1 cellular context compared by ENCODE assay signal in the genomic region with DNA sequence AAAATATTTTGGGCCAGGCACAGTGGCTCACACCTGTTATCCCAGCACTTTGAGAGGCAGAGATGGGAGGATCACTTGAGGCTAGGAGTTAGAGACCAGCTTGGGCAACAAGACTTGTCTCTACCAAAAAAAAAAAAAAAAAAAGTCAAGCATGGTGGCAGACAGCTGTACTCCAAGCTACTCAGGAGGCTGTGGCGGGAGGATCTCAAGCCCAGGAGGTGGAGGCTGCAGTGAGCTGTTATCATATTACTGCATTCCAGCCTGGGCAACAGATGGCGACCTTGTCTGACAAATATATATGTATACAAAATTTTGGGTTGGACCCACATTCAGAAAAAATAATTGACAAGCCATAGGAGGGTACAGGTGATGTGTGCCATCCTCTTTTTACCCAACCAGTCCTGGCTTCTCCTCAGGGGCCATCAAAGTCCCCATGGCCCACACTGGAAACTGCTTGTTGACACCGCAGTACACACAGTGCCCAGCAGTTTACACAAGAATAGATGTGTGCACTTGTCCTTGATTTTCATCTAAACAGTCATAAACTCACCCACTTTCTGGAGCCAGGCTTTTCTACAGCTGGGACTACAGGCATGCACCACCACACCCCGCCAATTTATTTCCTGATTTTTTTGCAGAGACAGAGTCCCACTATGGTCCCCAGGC.
TF ChIP-seq lines count a peak whose summit lies in the region.

No MANE protein-coding gene starts in this region.

TF ChIP-seq in HepG2, 621 proteins besides CTCF, POLR2A, EP300 and RAD21 (continued from another document):
- TF ChIP-seq, protein P1, sequence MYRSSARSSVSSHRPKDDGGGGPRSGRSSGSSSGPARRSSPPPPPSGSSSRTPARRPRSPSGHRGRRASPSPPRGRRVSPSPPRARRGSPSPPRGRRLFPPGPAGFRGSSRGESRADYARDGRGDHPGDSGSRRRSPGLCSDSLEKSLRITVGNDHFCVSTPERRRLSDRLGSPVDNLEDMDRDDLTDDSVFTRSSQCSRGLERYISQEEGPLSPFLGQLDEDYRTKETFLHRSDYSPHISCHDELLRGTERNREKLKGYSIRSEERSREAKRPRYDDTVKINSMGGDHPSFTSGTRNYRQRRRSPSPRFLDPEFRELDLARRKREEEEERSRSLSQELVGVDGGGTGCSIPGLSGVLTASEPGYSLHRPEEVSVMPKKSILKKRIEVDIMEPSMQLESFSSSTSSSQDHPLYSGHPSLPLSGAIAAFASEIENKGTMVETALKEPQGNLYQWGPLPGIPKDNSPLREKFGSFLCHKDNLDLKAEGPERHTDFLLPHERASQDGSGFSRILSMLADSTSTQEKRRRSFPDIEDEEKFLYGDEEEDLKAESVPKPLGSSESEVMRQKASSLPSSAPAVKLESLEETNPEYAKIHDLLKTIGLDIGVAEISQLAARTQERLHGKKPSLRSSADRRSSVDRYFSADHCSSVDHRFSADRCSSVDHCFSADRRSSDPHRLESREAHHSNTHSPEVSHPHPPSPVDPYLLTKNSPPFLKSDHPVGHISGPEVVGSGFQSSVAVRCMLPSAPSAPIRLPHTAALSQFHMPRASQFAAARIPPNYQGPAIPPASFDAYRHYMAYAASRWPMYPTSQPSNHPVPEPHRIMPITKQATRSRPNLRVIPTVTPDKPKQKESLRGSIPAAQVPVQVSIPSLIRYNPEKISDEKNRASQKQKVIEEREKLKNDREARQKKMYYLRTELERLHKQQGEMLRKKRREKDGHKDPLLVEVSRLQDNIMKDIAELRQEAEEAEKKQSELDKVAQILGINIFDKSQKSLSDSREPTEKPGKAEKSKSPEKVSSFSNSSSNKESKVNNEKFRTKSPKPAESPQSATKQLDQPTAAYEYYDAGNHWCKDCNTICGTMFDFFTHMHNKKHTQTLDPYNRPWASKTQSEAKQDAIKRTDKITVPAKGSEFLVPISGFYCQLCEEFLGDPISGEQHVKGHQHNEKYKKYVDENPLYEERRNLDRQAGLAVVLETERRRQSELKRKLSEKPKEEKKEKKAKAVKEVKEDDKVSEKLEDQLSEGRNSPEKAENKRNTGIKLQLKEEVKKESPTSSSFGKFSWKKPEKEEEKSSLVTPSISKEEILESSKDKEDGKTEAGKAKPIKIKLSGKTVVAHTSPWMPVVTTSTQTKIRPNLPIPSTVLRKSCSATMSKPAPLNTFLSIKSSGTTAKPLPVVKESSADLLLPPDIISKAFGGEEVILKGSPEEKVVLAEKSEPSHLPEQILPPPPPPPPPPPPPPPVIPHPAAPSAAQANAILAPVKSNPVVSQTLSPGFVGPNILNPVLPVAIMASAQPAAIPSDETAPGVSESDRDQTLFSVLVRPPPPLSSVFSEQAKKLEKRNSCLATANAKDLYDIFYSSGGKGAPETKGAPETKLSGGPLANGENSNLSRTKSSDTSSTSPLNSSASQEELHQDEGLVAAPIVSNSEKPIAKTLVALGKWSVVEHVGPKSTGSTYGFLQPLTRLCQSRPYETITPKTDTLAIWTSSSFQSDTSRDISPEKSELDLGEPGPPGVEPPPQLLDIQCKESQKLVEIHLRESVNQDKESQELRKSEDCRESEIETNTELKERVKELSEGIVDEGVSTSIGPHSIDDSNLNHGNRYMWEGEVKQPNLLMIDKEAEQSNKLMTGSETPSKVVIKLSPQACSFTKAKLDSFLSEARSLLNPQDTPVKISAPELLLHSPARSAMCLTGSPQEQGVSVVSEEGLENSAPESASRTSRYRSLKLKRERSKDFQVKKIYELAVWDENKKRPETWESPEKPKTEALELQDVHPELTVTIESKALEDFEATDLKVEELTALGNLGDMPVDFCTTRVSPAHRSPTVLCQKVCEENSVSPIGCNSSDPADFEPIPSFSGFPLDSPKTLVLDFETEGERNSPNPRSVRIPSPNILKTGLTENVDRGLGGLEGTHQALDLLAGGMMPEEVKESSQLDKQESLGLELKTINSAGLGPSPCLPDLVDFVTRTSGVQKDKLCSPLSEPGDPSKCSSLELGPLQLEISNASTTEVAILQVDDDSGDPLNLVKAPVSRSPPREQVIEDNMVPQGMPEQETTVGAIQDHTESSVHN (CRISPR knock-in tag; IDR thresholded peaks at IDR 0.05), result no peak
- TF ChIP-seq, protein P2, sequence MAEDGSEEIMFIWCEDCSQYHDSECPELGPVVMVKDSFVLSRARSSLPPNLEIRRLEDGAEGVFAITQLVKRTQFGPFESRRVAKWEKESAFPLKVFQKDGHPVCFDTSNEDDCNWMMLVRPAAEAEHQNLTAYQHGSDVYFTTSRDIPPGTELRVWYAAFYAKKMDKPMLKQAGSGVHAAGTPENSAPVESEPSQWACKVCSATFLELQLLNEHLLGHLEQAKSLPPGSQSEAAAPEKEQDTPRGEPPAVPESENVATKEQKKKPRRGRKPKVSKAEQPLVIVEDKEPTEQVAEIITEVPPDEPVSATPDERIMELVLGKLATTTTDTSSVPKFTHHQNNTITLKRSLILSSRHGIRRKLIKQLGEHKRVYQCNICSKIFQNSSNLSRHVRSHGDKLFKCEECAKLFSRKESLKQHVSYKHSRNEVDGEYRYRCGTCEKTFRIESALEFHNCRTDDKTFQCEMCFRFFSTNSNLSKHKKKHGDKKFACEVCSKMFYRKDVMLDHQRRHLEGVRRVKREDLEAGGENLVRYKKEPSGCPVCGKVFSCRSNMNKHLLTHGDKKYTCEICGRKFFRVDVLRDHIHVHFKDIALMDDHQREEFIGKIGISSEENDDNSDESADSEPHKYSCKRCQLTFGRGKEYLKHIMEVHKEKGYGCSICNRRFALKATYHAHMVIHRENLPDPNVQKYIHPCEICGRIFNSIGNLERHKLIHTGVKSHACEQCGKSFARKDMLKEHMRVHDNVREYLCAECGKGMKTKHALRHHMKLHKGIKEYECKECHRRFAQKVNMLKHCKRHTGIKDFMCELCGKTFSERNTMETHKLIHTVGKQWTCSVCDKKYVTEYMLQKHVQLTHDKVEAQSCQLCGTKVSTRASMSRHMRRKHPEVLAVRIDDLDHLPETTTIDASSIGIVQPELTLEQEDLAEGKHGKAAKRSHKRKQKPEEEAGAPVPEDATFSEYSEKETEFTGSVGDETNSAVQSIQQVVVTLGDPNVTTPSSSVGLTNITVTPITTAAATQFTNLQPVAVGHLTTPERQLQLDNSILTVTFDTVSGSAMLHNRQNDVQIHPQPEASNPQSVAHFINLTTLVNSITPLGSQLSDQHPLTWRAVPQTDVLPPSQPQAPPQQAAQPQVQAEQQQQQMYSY (CRISPR knock-in tag; IDR thresholded peaks at IDR 0.05), result no peak
- TF ChIP-seq, protein P3, sequence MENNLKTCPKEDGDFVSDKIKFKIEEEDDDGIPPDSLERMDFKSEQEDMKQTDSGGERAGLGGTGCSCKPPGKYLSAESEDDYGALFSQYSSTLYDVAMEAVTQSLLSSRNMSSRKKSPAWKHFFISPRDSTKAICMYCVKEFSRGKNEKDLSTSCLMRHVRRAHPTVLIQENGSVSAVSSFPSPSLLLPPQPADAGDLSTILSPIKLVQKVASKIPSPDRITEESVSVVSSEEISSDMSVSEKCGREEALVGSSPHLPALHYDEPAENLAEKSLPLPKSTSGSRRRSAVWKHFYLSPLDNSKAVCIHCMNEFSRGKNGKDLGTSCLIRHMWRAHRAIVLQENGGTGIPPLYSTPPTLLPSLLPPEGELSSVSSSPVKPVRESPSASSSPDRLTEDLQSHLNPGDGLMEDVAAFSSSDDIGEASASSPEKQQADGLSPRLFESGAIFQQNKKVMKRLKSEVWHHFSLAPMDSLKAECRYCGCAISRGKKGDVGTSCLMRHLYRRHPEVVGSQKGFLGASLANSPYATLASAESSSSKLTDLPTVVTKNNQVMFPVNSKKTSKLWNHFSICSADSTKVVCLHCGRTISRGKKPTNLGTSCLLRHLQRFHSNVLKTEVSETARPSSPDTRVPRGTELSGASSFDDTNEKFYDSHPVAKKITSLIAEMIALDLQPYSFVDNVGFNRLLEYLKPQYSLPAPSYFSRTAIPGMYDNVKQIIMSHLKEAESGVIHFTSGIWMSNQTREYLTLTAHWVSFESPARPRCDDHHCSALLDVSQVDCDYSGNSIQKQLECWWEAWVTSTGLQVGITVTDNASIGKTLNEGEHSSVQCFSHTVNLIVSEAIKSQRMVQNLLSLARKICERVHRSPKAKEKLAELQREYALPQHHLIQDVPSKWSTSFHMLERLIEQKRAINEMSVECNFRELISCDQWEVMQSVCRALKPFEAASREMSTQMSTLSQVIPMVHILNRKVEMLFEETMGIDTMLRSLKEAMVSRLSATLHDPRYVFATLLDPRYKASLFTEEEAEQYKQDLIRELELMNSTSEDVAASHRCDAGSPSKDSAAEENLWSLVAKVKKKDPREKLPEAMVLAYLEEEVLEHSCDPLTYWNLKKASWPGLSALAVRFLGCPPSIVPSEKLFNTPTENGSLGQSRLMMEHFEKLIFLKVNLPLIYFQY (CRISPR knock-in tag; IDR thresholded peaks at IDR 0.05; ENCODE audit: borderline replicate concordance), result no peak
- no peak for TF ChIP-seq FOXP1 (IDR thresholded peaks at IDR 0.05)
- peak; percentile 36; the same call in 1 of the 2 replicates for TF ChIP-seq FOXP1 (CRISPR knock-in tag; IDR thresholded peaks at IDR 0.05)
- no peak for TF ChIP-seq ZNF558 (CRISPR knock-in tag; IDR thresholded peaks at IDR 0.05; ENCODE audit: borderline replicate concordance)
- no peak for TF ChIP-seq FOXA1 (IDR thresholded peaks at IDR 0.05)
- peak; percentile 78 for TF ChIP-seq FOXA1 (CRISPR knock-in tag; IDR thresholded peaks at IDR 0.05)
- no peak for TF ChIP-seq KMT2A (CRISPR knock-in tag; IDR thresholded peaks at IDR 0.05)
- TF ChIP-seq, protein P4, sequence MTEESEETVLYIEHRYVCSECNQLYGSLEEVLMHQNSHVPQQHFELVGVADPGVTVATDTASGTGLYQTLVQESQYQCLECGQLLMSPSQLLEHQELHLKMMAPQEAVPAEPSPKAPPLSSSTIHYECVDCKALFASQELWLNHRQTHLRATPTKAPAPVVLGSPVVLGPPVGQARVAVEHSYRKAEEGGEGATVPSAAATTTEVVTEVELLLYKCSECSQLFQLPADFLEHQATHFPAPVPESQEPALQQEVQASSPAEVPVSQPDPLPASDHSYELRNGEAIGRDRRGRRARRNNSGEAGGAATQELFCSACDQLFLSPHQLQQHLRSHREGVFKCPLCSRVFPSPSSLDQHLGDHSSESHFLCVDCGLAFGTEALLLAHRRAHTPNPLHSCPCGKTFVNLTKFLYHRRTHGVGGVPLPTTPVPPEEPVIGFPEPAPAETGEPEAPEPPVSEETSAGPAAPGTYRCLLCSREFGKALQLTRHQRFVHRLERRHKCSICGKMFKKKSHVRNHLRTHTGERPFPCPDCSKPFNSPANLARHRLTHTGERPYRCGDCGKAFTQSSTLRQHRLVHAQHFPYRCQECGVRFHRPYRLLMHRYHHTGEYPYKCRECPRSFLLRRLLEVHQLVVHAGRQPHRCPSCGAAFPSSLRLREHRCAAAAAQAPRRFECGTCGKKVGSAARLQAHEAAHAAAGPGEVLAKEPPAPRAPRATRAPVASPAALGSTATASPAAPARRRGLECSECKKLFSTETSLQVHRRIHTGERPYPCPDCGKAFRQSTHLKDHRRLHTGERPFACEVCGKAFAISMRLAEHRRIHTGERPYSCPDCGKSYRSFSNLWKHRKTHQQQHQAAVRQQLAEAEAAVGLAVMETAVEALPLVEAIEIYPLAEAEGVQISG (CRISPR knock-in tag; IDR thresholded peaks at IDR 0.05), result peak; percentile 24; the same call in 1 of the 2 replicates
- peak; percentile 72; the same call in 1 of the 2 replicates for TF ChIP-seq FOXA3 (CRISPR knock-in tag; IDR thresholded peaks at IDR 0.05)
- no peak for TF ChIP-seq MAF1 (CRISPR knock-in tag; IDR thresholded peaks at IDR 0.05; ENCODE audit: borderline replicate concordance)
- TF ChIP-seq, protein P5, sequence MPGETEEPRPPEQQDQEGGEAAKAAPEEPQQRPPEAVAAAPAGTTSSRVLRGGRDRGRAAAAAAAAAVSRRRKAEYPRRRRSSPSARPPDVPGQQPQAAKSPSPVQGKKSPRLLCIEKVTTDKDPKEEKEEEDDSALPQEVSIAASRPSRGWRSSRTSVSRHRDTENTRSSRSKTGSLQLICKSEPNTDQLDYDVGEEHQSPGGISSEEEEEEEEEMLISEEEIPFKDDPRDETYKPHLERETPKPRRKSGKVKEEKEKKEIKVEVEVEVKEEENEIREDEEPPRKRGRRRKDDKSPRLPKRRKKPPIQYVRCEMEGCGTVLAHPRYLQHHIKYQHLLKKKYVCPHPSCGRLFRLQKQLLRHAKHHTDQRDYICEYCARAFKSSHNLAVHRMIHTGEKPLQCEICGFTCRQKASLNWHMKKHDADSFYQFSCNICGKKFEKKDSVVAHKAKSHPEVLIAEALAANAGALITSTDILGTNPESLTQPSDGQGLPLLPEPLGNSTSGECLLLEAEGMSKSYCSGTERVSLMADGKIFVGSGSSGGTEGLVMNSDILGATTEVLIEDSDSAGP (CRISPR knock-in tag; IDR thresholded peaks at IDR 0.05; ENCODE audit: borderline replicate concordance), result 0 out of 2 replicates have a peak, but pooled peaks have one; percentile 37
- no peak for TF ChIP-seq GATAD1 (CRISPR knock-in tag; IDR thresholded peaks at IDR 0.05)
- TF ChIP-seq ZNF891 (CRISPR knock-in tag; IDR thresholded peaks at IDR 0.05), result no peak
- TF ChIP-seq ZNF547 (CRISPR knock-in tag; IDR thresholded peaks at IDR 0.05), result 0 out of 2 replicates have a peak, but pooled peaks have one; percentile 34
- TF ChIP-seq, protein P6, sequence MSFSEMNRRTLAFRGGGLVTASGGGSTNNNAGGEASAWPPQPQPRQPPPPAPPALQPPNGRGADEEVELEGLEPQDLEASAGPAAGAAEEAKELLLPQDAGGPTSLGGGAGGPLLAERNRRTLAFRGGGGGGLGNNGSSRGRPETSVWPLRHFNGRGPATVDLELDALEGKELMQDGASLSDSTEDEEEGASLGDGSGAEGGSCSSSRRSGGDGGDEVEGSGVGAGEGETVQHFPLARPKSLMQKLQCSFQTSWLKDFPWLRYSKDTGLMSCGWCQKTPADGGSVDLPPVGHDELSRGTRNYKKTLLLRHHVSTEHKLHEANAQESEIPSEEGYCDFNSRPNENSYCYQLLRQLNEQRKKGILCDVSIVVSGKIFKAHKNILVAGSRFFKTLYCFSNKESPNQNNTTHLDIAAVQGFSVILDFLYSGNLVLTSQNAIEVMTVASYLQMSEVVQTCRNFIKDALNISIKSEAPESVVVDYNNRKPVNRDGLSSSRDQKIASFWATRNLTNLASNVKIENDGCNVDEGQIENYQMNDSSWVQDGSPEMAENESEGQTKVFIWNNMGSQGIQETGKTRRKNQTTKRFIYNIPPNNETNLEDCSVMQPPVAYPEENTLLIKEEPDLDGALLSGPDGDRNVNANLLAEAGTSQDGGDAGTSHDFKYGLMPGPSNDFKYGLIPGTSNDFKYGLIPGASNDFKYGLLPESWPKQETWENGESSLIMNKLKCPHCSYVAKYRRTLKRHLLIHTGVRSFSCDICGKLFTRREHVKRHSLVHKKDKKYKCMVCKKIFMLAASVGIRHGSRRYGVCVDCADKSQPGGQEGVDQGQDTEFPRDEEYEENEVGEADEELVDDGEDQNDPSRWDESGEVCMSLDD (CRISPR knock-in tag; IDR thresholded peaks at IDR 0.05; ENCODE audit: borderline replicate concordance), result no peak
TF ChIP-seq in HepG2: peak in this region for 12.
